1 cellular context compared by ENCODE assay signal in genomic region chr11:61972796-61973602, GRCh38.
TF ChIP-seq lines count a peak whose summit lies in the region.

No MANE protein-coding gene starts in this region.

TF ChIP-seq in endothelial cell of umbilical vein, 7 proteins besides CTCF, POLR2A, EP300 and RAD21 (continued from another document):
- TF ChIP-seq GATA2 (IDR thresholded peaks at IDR 0.05; ENCODE audit: insufficient read depth, insufficient read length, low read depth, low read length) (no peak), FOS (IDR thresholded peaks at IDR 0.05; ENCODE audit: borderline replicate concordance, insufficient read depth, low read length) (no peak), EZH2 (IDR thresholded peaks at IDR 0.05; ENCODE audit: borderline replicate concordance, low read depth, low read length, severe bottlenecking) (no peak)
